Comparison of ENCODE assay signal across 17 cellular contexts in the genomic region with DNA sequence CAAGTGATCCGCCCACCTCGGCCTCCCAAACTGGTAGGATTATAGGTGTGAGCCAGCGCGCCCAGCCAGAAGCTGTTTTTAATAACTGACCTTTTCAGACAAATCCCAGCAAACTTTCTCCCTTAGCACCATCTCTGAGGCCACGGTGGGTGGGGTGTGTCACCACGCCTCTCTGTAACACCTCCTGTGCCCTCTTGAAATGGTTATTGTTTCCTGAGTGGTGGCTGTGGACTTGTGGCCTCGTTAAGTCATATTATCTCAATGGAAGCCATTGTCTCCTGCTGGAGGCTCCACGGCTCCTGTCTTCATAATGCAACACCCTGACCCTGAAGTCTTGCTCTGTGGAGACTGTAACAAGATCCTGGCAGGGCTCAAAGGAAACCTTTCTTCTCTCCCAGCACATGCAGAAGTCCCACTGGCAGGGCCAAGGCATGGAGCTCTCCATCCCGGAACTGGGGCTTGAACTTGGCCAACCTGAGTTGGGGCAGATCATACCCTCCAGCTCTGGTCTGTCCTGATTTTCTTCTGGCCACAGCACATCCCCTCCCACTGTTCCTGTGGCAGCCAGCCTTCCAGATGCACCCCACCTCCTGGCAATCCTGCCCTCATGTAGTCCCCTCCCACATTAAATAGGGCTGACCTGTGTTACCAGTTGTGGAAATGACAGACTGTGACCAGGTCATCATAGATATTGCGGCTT.
DNase-seq lines count a peak whose midpoint lies in the region; ATAC-seq and TF ChIP-seq lines count a peak whose summit lies in the region.
"Had no signal": no experiment of that assay in that cellular context is flagged by ENCODE, and none has a peak within 500 bp of the region (broad histone marks: within the 10 kb centered on the region; RNA-seq: fewer than 3 reads in every experiment).

No MANE protein-coding gene starts in this region.

- WGBS in IMR-90 (ENCODE audit: extremely low coverage in 2 of 2, insufficient read length in 1 of 2), 2 experiments = 95% methylated on average over 2 of the region's 10 CpGs; no CpG with 5 or more reads in 1 of the 2 experiments
- 76 to 84% methylated on average over 10 of the region's 10 CpGs for WGBS in testis, 2 donors

- BruUV-seq in IMR-90 (replicated peaks; lab: Mats Ljungman, UMichigan) (no TSS peak), MCF 10A (replicated peaks; lab: Mats Ljungman, UMichigan) (no TSS peak)

- H3K14ac ChIP-seq in IMR-90 (replicated peaks; ENCODE audit: low read depth, low read length) = no peak overlapping the region

- no peak overlapping the region for H4K8ac ChIP-seq in IMR-90 (ENCODE audit: low read depth in 2 of 2, low read length in 2 of 2)

- H3K4me3 Mint-ChIP-seq in MCF 10A (ENCODE audit: unreplicated experiment) = no peak overlapping the region
- H3K4me3 Mint-ChIP-seq: CD8-positive, alpha-beta T cell had no signal

- H3K27me3 Mint-ChIP-seq in MCF 10A (ENCODE audit: insufficient read depth, unreplicated experiment) = no peaks in the 10 kb centered on the region

- TF ChIP-seq POLR2A in IMR-90 (IDR thresholded peaks at IDR 0.05; ENCODE audit: low read depth, low read length) (no peak), testis (IDR thresholded peaks at IDR 0.05) (no peak)

- H3K56ac ChIP-seq in IMR-90 (ENCODE audit: extremely low read depth, insufficient read depth, low read length) = no peak overlapping the region

- no peak overlapping the region for H3K23ac ChIP-seq in IMR-90 (ENCODE audit: low read depth, low read length)

- DNase-seq in IMR-90 = no peak
- DNase-seq in MCF 10A (ENCODE audit: unreplicated experiment) = no peak
- peak in 1 of 2 donors; percentile 56 for DNase-seq in left colon
- peak; percentile 83 for DNase-seq in testis
- DNase-seq in Ammon's horn (ENCODE audit: low spot score) = no peak
- DNase-seq in midbrain (lab: John Stamatoyannopoulos, UW) = no peak
- no peak for DNase-seq in NCI-H2107 treated with DMSO at 0.1 percent for 48 hours (lab: John Stamatoyannopoulos, UW; ENCODE audit: unreplicated experiment)
- DNase-seq: BE2C; CD8-positive, alpha-beta T cell; GF-D8; GOT3; KBM-7; NCI-H1092; NCI-H1694; NCI-H2171; NCI-H510A; SW 1271 had no signal

- no peaks in the 10 kb centered on the region; a peak in 1 of 4 replicates for H3K79me1 ChIP-seq in IMR-90 (ENCODE audit: low read depth in 1 of 2, low read length in 2 of 2)

- no peak overlapping the region for H3K9ac ChIP-seq in IMR-90 (ENCODE audit: low read depth, low read length)

- no peak overlapping the region for H4K5ac ChIP-seq in IMR-90 (ENCODE audit: low read depth, low read length)

- peaks cover 4% of the 10 kb centered on the region; the same call in 1 of the 2 replicates for H3K4me1 ChIP-seq in IMR-90 (ENCODE audit: control insufficient read depth, insufficient read depth, low read length)
- peaks cover 22% of the 10 kb centered on the region for H3K4me1 ChIP-seq in testis
- H3K4me1 ChIP-seq: BE2C had no signal

- no peaks in the 10 kb centered on the region for H3K9me1 ChIP-seq in IMR-90 (ENCODE audit: insufficient read depth, low read length)

- H3K27ac ChIP-seq in IMR-90 (ENCODE audit: insufficient read depth, low read length) (no peak overlapping the region), testis (peak overlapping the region in 1 of 2 donors; percentile 45)

- H4K20me1 ChIP-seq in IMR-90 (ENCODE audit: insufficient read depth, low read length) = no peaks in the 10 kb centered on the region

- H3K27me3 ChIP-seq in IMR-90 (ENCODE audit: control insufficient read depth, insufficient read depth, low read length) = no peaks in the 10 kb centered on the region
- H3K27me3 ChIP-seq in testis = no peaks in the 10 kb centered on the region
- H3K27me3 ChIP-seq: BE2C had no signal

- no peak overlapping the region for H4K91ac ChIP-seq in IMR-90 (ENCODE audit: insufficient read depth, low read depth, low read length)

- no peak overlapping the region for H2AK9ac ChIP-seq in IMR-90 (replicated peaks; ENCODE audit: low read depth, low read length, poor library complexity)

- ATAC-seq in IMR-90 (ENCODE audit: low read depth) (no peak), left colon (peak; percentile 87)
- ATAC-seq: CD8-positive, alpha-beta T cell had no signal

- no peak overlapping the region for H2BK15ac ChIP-seq in IMR-90 (ENCODE audit: low read depth, low read length)

- in situ Hi-C loops in IMR-90 (cut with MboI; ENCODE audit: low sequenced_read_pairs) = no loop called here

- TF ChIP-seq CTCF in IMR-90 (conservative IDR thresholded peaks at IDR 0.05; ENCODE audit: low read depth, low read length) (no peak), MCF 10A (IDR thresholded peaks at IDR 0.05; ENCODE audit: unreplicated experiment) (no peak), testis (IDR thresholded peaks at IDR 0.05) (no peak)

- TF ChIP-seq RAD21 in IMR-90 (IDR thresholded peaks at IDR 0.05; ENCODE audit: low read length) = no peak

- no peak overlapping the region for H3K4me2 ChIP-seq in IMR-90 (ENCODE audit: low read depth, low read length)

- H3K36me3 ChIP-seq in IMR-90 (ENCODE audit: control insufficient read depth, insufficient read depth, low read length) = no peaks in the 10 kb centered on the region
- no peaks in the 10 kb centered on the region for H3K36me3 ChIP-seq in testis (ENCODE audit: low read depth, missing control alignments)
- H3K36me3 ChIP-seq: BE2C had no signal

- peaks cover 11% of the 10 kb centered on the region for H3K9me3 ChIP-seq in IMR-90 (ENCODE audit: control insufficient read depth, insufficient read depth, low read length)
- H3K9me3 ChIP-seq in testis = no peaks in the 10 kb centered on the region
- H3K9me3 ChIP-seq: BE2C had no signal

- H2BK120ac ChIP-seq in IMR-90 (ENCODE audit: low read depth, low read length) = no peak overlapping the region

- H3K36me3 Mint-ChIP-seq in MCF 10A (ENCODE audit: insufficient read depth, unreplicated experiment) = no peaks in the 10 kb centered on the region
- H3K36me3 Mint-ChIP-seq: CD8-positive, alpha-beta T cell had no signal

- no peak overlapping the region for H3K4ac ChIP-seq in IMR-90 (ENCODE audit: low read depth, low read length)

- no peak overlapping the region for H3K18ac ChIP-seq in IMR-90 (ENCODE audit: low read depth, low read length)

- peaks cover 15% of the 10 kb centered on the region for H3K9me3 Mint-ChIP-seq in MCF 10A (ENCODE audit: unreplicated experiment)

- H3K4me1 Mint-ChIP-seq in MCF 10A (ENCODE audit: insufficient read depth, unreplicated experiment) = peaks cover 17% of the 10 kb centered on the region

- intact Hi-C loops in IMR-90 (cut with micrococcal nuclease) = no loop called here
- intact Hi-C loops in MCF 10A (cut with micrococcal nuclease) = no loop called here
- intact Hi-C loops in left colon (cut with DNase I, micrococcal nuclease) = no loop called here
- intact Hi-C loops in testis (cut with DNase I; ENCODE audit: low total_unique reads) = no loop called here

- peak overlapping the region; percentile 87 for H3K27ac Mint-ChIP-seq in MCF 10A (ENCODE audit: low read depth, unreplicated experiment)
- H3K27ac Mint-ChIP-seq: CD8-positive, alpha-beta T cell had no signal

- H2AFZ ChIP-seq in IMR-90 (replicated peaks; ENCODE audit: low read length, poor library complexity) = no peak overlapping the region

- CTCF ChIA-PET in IMR-90 (lab: Yijun Ruan, JAX) = no interaction called here
- CTCF ChIA-PET in MCF 10A (lab: Yijun Ruan, JAX) = interaction anchor here (0.9 to 1.9 kb wide), 2 partner anchors 11 to 14 kb away, joined by 3 to 11 read pairs; no protein-coding TSS in a partner anchor

- POLR2A ChIA-PET in IMR-90 (lab: Charles Lee; ENCODE audit: unreplicated experiment) (no interaction called here), MCF 10A (lab: Yijun Ruan, JAX) (interaction anchor here (0.6 to 0.9 kb wide), 2 partner anchors 12 to 368 kb away, joined by 3 read pairs; no protein-coding TSS in a partner anchor)

- peak overlapping the region; percentile 39; the same call in 1 of the 2 replicates for H2AK5ac ChIP-seq in IMR-90 (ENCODE audit: low read depth, low read length)

- dilution Hi-C loops in IMR-90 (cut with HindIII; ENCODE audit: low sequenced_read_pairs, unreplicated experiment) = no loop called here

- no peak overlapping the region for H2BK20ac ChIP-seq in IMR-90 (ENCODE audit: low read depth, low read length)

- H2BK5ac ChIP-seq in IMR-90 (ENCODE audit: low read depth, low read length, poor library complexity, severe bottlenecking) = no peak overlapping the region

- H3K4me3 ChIP-seq in IMR-90 (ENCODE audit: insufficient read depth, low read depth, low read length) = no peak overlapping the region
- H3K4me3 ChIP-seq in testis = no peak overlapping the region

TF ChIP-seq in IMR-90, 13 proteins besides CTCF, POLR2A, EP300 and RAD21 (continues in another document):
- TF ChIP-seq SMC3 (IDR thresholded peaks at IDR 0.05; ENCODE audit: low read depth, low read length) = no peak
- TF ChIP-seq MAZ (IDR thresholded peaks at IDR 0.05; ENCODE audit: borderline replicate concordance, low read depth, low read length) = no peak
- TF ChIP-seq CHD1 (IDR thresholded peaks at IDR 0.05; ENCODE audit: low read depth, low read length) = no peak
- no peak for TF ChIP-seq BHLHE40 (IDR thresholded peaks at IDR 0.05; ENCODE audit: low read depth, low read length)
- TF ChIP-seq USF2 (IDR thresholded peaks at IDR 0.05; ENCODE audit: low read depth, low read length) = no peak
- no peak for TF ChIP-seq MAFK (IDR thresholded peaks at IDR 0.05; ENCODE audit: low read depth, low read length)
- no peak for TF ChIP-seq CEBPB (IDR thresholded peaks at IDR 0.05; ENCODE audit: low read depth, low read length)
- TF ChIP-seq, protein P1, sequence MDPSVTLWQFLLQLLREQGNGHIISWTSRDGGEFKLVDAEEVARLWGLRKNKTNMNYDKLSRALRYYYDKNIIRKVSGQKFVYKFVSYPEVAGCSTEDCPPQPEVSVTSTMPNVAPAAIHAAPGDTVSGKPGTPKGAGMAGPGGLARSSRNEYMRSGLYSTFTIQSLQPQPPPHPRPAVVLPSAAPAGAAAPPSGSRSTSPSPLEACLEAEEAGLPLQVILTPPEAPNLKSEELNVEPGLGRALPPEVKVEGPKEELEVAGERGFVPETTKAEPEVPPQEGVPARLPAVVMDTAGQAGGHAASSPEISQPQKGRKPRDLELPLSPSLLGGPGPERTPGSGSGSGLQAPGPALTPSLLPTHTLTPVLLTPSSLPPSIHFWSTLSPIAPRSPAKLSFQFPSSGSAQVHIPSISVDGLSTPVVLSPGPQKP (IDR thresholded peaks at IDR 0.05; ENCODE audit: borderline replicate concordance, low read depth, low read length) = no peak
- no peak for TF ChIP-seq RCOR1 (IDR thresholded peaks at IDR 0.05; ENCODE audit: insufficient replicate concordance, low read length)
- no peak for TF ChIP-seq MXI1 (IDR thresholded peaks at IDR 0.05; ENCODE audit: borderline replicate concordance, low read depth, low read length)
- TF ChIP-seq RFX5 (IDR thresholded peaks at IDR 0.05; ENCODE audit: low read depth, low read length) = no peak
